Comparison of ENCODE assay signal across 27 cellular contexts in genomic region chr18:79713341-79713740, GRCh38.
"Had no signal": no experiment of that assay in that cellular context is flagged by ENCODE, and none has a peak within 500 bp of the region (broad histone marks: within the 10 kb centered on the region; RNA-seq: fewer than 3 reads in every experiment).

No MANE protein-coding gene starts in this region.

- H3K9me3 ChIP-seq: ovary, psoas muscle, right lobe of liver, sigmoid colon, stomach, thoracic aorta, thyroid gland, tibial nerve, upper lobe of left lung, vagina had no signal

- H3K4me1 ChIP-seq: parathyroid adenoma, psoas muscle, right lobe of liver, sigmoid colon, stomach, thyroid gland, tibial nerve, upper lobe of left lung, vagina had no signal

- H2AFZ ChIP-seq: parathyroid adenoma had no signal

- H3K4me3 Mint-ChIP-seq: naive thymus-derived CD8-positive, alpha-beta T cell; natural killer cell treated with Interleukin-12 subunit alpha and Interleukin-12 subunit beta and Interleukin-15 and Interleukin-18, amount 100 ng/mL, for 72 hours; nephron progenitor cell; neural crest cell; stimulated activated effector memory CD8-positive, alpha-beta T cell treated with anti-CD3 and anti-CD28 coated beads, Interleukin-12 subunit alpha, Interleukin-12 subunit beta, amount 100 ng/mL, for 72 hours; stimulated activated naive CD8-positive, alpha-beta T cell treated with anti-CD3 and anti-CD28 coated beads, Interleukin-15, Interleukin-2, amounts not matched to agents 100 ng/mL and 50 ng/mL, for 24 hours had no signal

- H3K4me3 ChIP-seq: ovary, psoas muscle, right lobe of liver, sigmoid colon, stomach, thoracic aorta, thyroid gland, tibial nerve, upper lobe of left lung, vagina had no signal

- H3K9me3 Mint-ChIP-seq: naive thymus-derived CD8-positive, alpha-beta T cell; natural killer cell treated with Interleukin-12 subunit alpha and Interleukin-12 subunit beta and Interleukin-15 and Interleukin-18, amount 100 ng/mL, for 72 hours; nephron progenitor cell; neural crest cell; stimulated activated effector memory CD8-positive, alpha-beta T cell treated with anti-CD3 and anti-CD28 coated beads, Interleukin-12 subunit alpha, Interleukin-12 subunit beta, amount 100 ng/mL, for 72 hours; stimulated activated naive CD8-positive, alpha-beta T cell treated with anti-CD3 and anti-CD28 coated beads, Interleukin-15, Interleukin-2, amounts not matched to agents 100 ng/mL and 50 ng/mL, for 24 hours had no signal

- DNase-seq: naive thymus-derived CD8-positive, alpha-beta T cell; nephron progenitor cell; occipital lobe; ovary; psoas muscle; right cardiac atrium; right lobe of liver; sigmoid colon; small intestine; stimulated activated CD4-positive, alpha-beta T cell treated with anti-CD3 and anti-CD28 coated beads, Interleukin-15, amount 100 ng/mL, for 24 hours; stimulated activated CD4-positive, alpha-beta T cell treated with anti-CD3 and anti-CD28 coated beads, Interleukin-2, amount 100 ng/mL, for 24 hours; stimulated activated CD4-positive, alpha-beta T cell treated with anti-CD3 and anti-CD28 coated beads, Interleukin-2, amount 100 ng/mL, for 48 hours; stimulated activated CD4-positive, alpha-beta T cell treated with anti-CD3 and anti-CD28 coated beads, Interleukin-4, amount 100 ng/mL, for 24 hours; stimulated activated naive CD4-positive, alpha-beta T cell; stomach; thyroid gland; trophoblast cell; upper lobe of left lung had no signal

- H3K27me3 ChIP-seq: ovary, right lobe of liver, sigmoid colon, stomach, thyroid gland, tibial nerve, upper lobe of left lung, vagina had no signal

- H3K36me3 ChIP-seq: ovary had no signal

- ATAC-seq: naive thymus-derived CD8-positive, alpha-beta T cell; natural killer cell treated with Interleukin-12 subunit alpha and Interleukin-12 subunit beta and Interleukin-15 and Interleukin-18, amount 100 ng/mL, for 72 hours; psoas muscle; right cardiac atrium; right lobe of liver; stimulated activated effector memory CD8-positive, alpha-beta T cell treated with anti-CD3 and anti-CD28 coated beads, Interleukin-12 subunit alpha, Interleukin-12 subunit beta, amount 100 ng/mL, for 72 hours had no signal

- H3K36me3 Mint-ChIP-seq: natural killer cell treated with Interleukin-12 subunit alpha and Interleukin-12 subunit beta and Interleukin-15 and Interleukin-18, amount 100 ng/mL, for 72 hours had no signal

- H3K4me1 Mint-ChIP-seq: neural crest cell had no signal

- H3K9ac ChIP-seq: parathyroid adenoma had no signal

- H3K27ac Mint-ChIP-seq: natural killer cell treated with Interleukin-12 subunit alpha and Interleukin-12 subunit beta and Interleukin-15 and Interleukin-18, amount 100 ng/mL, for 72 hours; progenitor cell of endocrine pancreas; stimulated activated effector memory CD8-positive, alpha-beta T cell treated with anti-CD3 and anti-CD28 coated beads, Interleukin-12 subunit alpha, Interleukin-12 subunit beta, amount 100 ng/mL, for 72 hours; stimulated activated naive CD8-positive, alpha-beta T cell treated with anti-CD3 and anti-CD28 coated beads, Interleukin-15, Interleukin-2, amounts not matched to agents 100 ng/mL and 50 ng/mL, for 24 hours had no signal

- H3K27me3 Mint-ChIP-seq: naive thymus-derived CD8-positive, alpha-beta T cell; natural killer cell treated with Interleukin-12 subunit alpha and Interleukin-12 subunit beta and Interleukin-15 and Interleukin-18, amount 100 ng/mL, for 72 hours; progenitor cell of endocrine pancreas; stimulated activated naive CD8-positive, alpha-beta T cell treated with anti-CD3 and anti-CD28 coated beads, Interleukin-15, Interleukin-2, amounts not matched to agents 100 ng/mL and 50 ng/mL, for 24 hours had no signal

- H3K27ac ChIP-seq: ovary, parathyroid adenoma, psoas muscle, right lobe of liver, sigmoid colon, stomach, thoracic aorta, thyroid gland, tibial nerve, upper lobe of left lung, vagina had no signal
